13 cellular contexts compared by ENCODE assay signal in the genomic region with DNA sequence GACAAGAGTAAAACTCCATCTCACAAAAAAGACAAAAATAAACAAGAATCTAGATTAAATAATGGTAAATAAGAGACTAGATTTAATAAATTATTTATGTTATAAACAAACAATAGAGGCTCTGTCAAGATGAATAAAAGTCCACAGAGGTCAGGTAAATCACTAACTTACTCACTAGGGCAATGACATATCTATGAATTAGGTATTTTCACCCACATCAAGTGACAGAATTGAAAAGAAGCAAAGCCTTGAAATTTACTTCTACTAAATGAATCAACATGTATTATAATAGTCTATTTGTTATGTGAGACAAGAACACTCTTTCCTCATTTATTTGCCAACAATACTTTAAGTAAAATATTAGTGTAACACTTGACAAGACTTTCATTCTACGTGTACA. TPM values are rescaled to one million over a fixed set of nuclear protein-coding genes. Genes with fewer than 3 reads are reported as not detected.
DNase-seq lines count a peak whose midpoint lies in the region; ATAC-seq and TF ChIP-seq lines count a peak whose summit lies in the region.
"Had no signal": no experiment of that assay in that cellular context is flagged by ENCODE, and none has a peak within 500 bp of the region (broad histone marks: within the 10 kb centered on the region; RNA-seq: fewer than 3 reads in every experiment).

No MANE protein-coding gene starts in this region.

- no peaks in the 10 kb centered on the region for H3K27me3 Mint-ChIP-seq in CD4-positive, alpha-beta T cell
- no peaks in the 10 kb centered on the region for H3K27me3 Mint-ChIP-seq in activated B cell treated with CpG ODN at 0.5 μM for 24 hours
- no peaks in the 10 kb centered on the region for H3K27me3 Mint-ChIP-seq in naive B cell
- no peaks in the 10 kb centered on the region for H3K27me3 Mint-ChIP-seq in nephron progenitor cell (ENCODE audit: low read depth, poor library complexity)

- no peaks in the 10 kb centered on the region for H3K9me3 Mint-ChIP-seq in CD4-positive, alpha-beta T cell
- H3K9me3 Mint-ChIP-seq in activated B cell treated with CpG ODN at 0.5 μM for 24 hours (no peaks in the 10 kb centered on the region), naive B cell (no peaks in the 10 kb centered on the region), nephron progenitor cell (no peaks in the 10 kb centered on the region)
- H3K9me3 Mint-ChIP-seq: GM23338 had no signal

- H3K4me3 ChIP-seq in DOHH2 (ENCODE audit: low read length) (peak overlapping the region; percentile 65), Peyer's patch (no peak overlapping the region)
- H3K4me3 ChIP-seq: GM23338 had no signal

- H3K4me2 ChIP-seq in DOHH2 (ENCODE audit: low read length), result peak overlapping the region; percentile 82
- H3K4me2 ChIP-seq: GM23338 had no signal

- H3K36me3 Mint-ChIP-seq in CD4-positive, alpha-beta T cell (ENCODE audit: low read depth), result peaks cover 31% of the 10 kb centered on the region
- H3K36me3 Mint-ChIP-seq in activated B cell treated with CpG ODN at 0.5 μM for 24 hours (ENCODE audit: low read depth) (peaks cover 34% of the 10 kb centered on the region), naive B cell (peaks cover 5 to 6% of the 10 kb centered on the region in 2 donors), nephron progenitor cell (ENCODE audit: low read depth) (peaks cover 51% of the 10 kb centered on the region)

- H3K27ac ChIP-seq in CD4-positive, alpha-beta T cell (ENCODE audit: low read depth, low read length), result no peak overlapping the region
- H3K27ac ChIP-seq in DOHH2 (ENCODE audit: low read depth, low read length), result peak overlapping the region; percentile 61; the same call in 1 of the 2 replicates
- no peak overlapping the region for H3K27ac ChIP-seq in Peyer's patch

- POLR2A ChIA-PET in CD4-positive, alpha-beta T cell (lab: Charles Lee), result interaction anchor here (2.3 kb wide), 1 partner anchor 42 kb away, joined by 6 read pairs; a partner anchor contains a TSS
- POLR2A ChIA-PET in activated B cell treated with CpG ODN at 0.5 μM for 24 hours (lab: Charles Lee), result no interaction called here

- CTCF ChIA-PET in CD4-positive, alpha-beta T cell (lab: Charles Lee), result interaction anchor here (0.8 to 1.8 kb wide), 2 partner anchors 14 to 35 kb away, joined by 3 read pairs; no protein-coding TSS in a partner anchor
- CTCF ChIA-PET in activated B cell treated with CpG ODN at 0.5 μM for 24 hours (lab: Charles Lee), result interaction anchor here (1.1 kb wide), 1 partner anchor 562 kb away, joined by 3 read pairs; no protein-coding TSS in a partner anchor

- no peak overlapping the region for H3K4me3 Mint-ChIP-seq in CD4-positive, alpha-beta T cell
- H3K4me3 Mint-ChIP-seq in activated B cell treated with CpG ODN at 0.5 μM for 24 hours (no peak overlapping the region), naive B cell (peak overlapping the region in 4 of 8 donors; percentile 9 to 70 (median 48)), nephron progenitor cell (no peak overlapping the region)
- H3K4me3 Mint-ChIP-seq: GM23338 had no signal

- H3K27me3 ChIP-seq in CD4-positive, alpha-beta T cell (ENCODE audit: control insufficient read depth, insufficient read depth, low read length), result no peaks in the 10 kb centered on the region
- H3K27me3 ChIP-seq in DOHH2 (ENCODE audit: control insufficient read depth, low read length) (no peaks in the 10 kb centered on the region), Peyer's patch (no peaks in the 10 kb centered on the region)

- peaks cover 88% of the 10 kb centered on the region for H3K4me1 Mint-ChIP-seq in CD4-positive, alpha-beta T cell (ENCODE audit: low read depth)
- H3K4me1 Mint-ChIP-seq in activated B cell treated with CpG ODN at 0.5 μM for 24 hours, result peaks cover 70% of the 10 kb centered on the region
- H3K4me1 Mint-ChIP-seq in naive B cell, result peaks cover 40 to 88% (median 52%) of the 10 kb centered on the region in 3 donors
- H3K4me1 Mint-ChIP-seq in nephron progenitor cell, result peaks cover 11% of the 10 kb centered on the region

- ATAC-seq in CD4-positive, alpha-beta T cell (ENCODE audit: poor library complexity), result no peak
- ATAC-seq in activated B cell treated with CpG ODN at 0.5 μM for 24 hours (ENCODE audit: low read depth) (no peak), naive B cell (ENCODE audit: low read depth in 2 of 2) (no peak), HG02885 (IDR thresholded peaks at IDR 0.05; ENCODE audit: poor library complexity, unreplicated experiment) (no peak)
- ATAC-seq: GM23338 had no signal

- no peaks in the 10 kb centered on the region for H3K9me3 ChIP-seq in CD4-positive, alpha-beta T cell (ENCODE audit: control insufficient read depth, low read length)
- H3K9me3 ChIP-seq in DOHH2 (ENCODE audit: control insufficient read depth, insufficient read depth, low read length) (no peaks in the 10 kb centered on the region), Peyer's patch (no peaks in the 10 kb centered on the region)

- TF ChIP-seq CTCF in CD4-positive, alpha-beta T cell (IDR thresholded peaks at IDR 0.05), result no peak
- TF ChIP-seq CTCF in DOHH2 (IDR thresholded peaks at IDR 0.05; ENCODE audit: low read depth, low read length, poor library complexity, severe bottlenecking) (no peak), activated B cell treated with CpG ODN at 0.5 μM for 24 hours (IDR thresholded peaks at IDR 0.05) (no peak), Peyer's patch (IDR thresholded peaks at IDR 0.05) (no peak), nephron progenitor cell (IDR thresholded peaks at IDR 0.05) (no peak)

- no peak for TF ChIP-seq POLR2A in Peyer's patch (IDR thresholded peaks at IDR 0.05)

- peaks cover 98% of the 10 kb centered on the region for H3K79me2 ChIP-seq in DOHH2 (ENCODE audit: control insufficient read depth, low read length)

- H3K4me1 ChIP-seq in DOHH2 (ENCODE audit: control insufficient read depth, low read length), result peaks cover 58% of the 10 kb centered on the region
- peaks cover 0 to 17% (median 0%) of the 10 kb centered on the region in 4 donors for H3K4me1 ChIP-seq in Peyer's patch

- intact Hi-C loops in CD4-positive, alpha-beta T cell (cut with DNase I, micrococcal nuclease), result no loop called here
- intact Hi-C loops in activated B cell treated with CpG ODN at 0.5 μM for 24 hours (cut with micrococcal nuclease), result no loop called here

- no peak for DNase-seq in CD4-positive, alpha-beta T cell
- DNase-seq in activated B cell treated with CpG ODN at 0.5 μM for 24 hours (no peak), naive B cell (no peak), Peyer's patch (no peak), nephron progenitor cell (no peak)
- DNase-seq: ACHN, DMS53, NCI-H1694, NCI-H345, NCI-H526 treated with DMSO at 0.1 percent for 48 hours had no signal

- H3K36me3 ChIP-seq in DOHH2 (ENCODE audit: control insufficient read depth, low read length) (peaks cover 9% of the 10 kb centered on the region; the same call in 1 of the 2 replicates), Peyer's patch (no peaks in the 10 kb centered on the region)

- H3K27ac Mint-ChIP-seq in CD4-positive, alpha-beta T cell, result peak overlapping the region; percentile 39
- H3K27ac Mint-ChIP-seq in activated B cell treated with CpG ODN at 0.5 μM for 24 hours, result peak overlapping the region; percentile 61
- H3K27ac Mint-ChIP-seq in naive B cell, result peak overlapping the region in 4 of 6 donors; percentile 3 to 66 (median 44)
- no peak overlapping the region for H3K27ac Mint-ChIP-seq in nephron progenitor cell
- H3K27ac Mint-ChIP-seq: GM23338 had no signal

- H4K20me1 ChIP-seq in DOHH2 (ENCODE audit: control insufficient read depth, insufficient read depth, low read depth, low read length), result peaks cover 19% of the 10 kb centered on the region

- H3F3A ChIP-seq in DOHH2 (ENCODE audit: control insufficient read depth, insufficient read depth), result peaks cover 13% of the 10 kb centered on the region

- no peaks in the 10 kb centered on the region for H3K9me2 ChIP-seq in DOHH2 (replicated peaks; ENCODE audit: control insufficient read depth, low read length)

RNA-seq across cellular contexts. Expression of a gene that starts 41.7 kb away (rescaled TPM):
- 100 to 1,000 TPM; 121 to 126 TPM for total RNA-seq in CD4-positive, alpha-beta T cell
- total RNA-seq in activated B cell treated with CpG ODN at 0.5 μM for 24 hours (77.8 and 89.1 TPM in 2 replicates), Peyer's patch (10 to 100 TPM; 43.0 to 77.2 (median 51.3) TPM)
- polyA plus RNA-seq in naive B cell (ENCODE audit: low read depth in 6 of 6), result 10 to 100 TPM; 12.7 to 21.5 (median 14.0) TPM
